24 cellular contexts compared by ENCODE assay signal in the genomic region with DNA sequence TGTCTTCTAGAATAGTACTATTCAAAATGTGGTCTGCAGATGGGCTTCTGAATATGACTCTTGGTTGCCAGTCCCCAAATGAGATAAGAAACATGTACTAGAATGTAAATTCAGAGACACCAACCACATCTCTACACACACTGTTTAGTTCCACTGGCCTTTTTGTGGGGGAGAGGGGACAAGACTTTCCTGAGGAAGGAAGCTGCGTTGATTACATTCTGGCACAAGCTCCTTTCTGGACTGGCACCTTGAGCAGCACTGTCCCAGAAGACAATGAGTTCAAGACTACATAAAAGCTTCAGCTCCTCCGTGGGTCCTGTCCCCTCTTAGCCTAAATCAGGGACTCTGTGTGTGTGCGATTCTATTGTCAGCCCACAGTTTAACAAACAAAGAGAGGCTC. TPM values are rescaled to one million over a fixed set of nuclear protein-coding genes. Genes with fewer than 3 reads are reported as not detected.
"Had no signal": no experiment of that assay in that cellular context is flagged by ENCODE, and none has a peak within 500 bp of the region (broad histone marks: within the 10 kb centered on the region; RNA-seq: fewer than 3 reads in every experiment).

No MANE protein-coding gene starts in this region.

- H3K4me1 Mint-ChIP-seq: natural killer cell had no signal

- H3K4me3 Mint-ChIP-seq: effector memory CD8-positive, alpha-beta T cell; natural killer cell; neural crest cell had no signal

- H3K9me3 ChIP-seq: esophagus muscularis mucosa, gastrocnemius medialis, heart right ventricle, pancreas, suprapubic skin, tibial artery, upper lobe of left lung, uterus had no signal

- H3K27ac Mint-ChIP-seq: effector memory CD8-positive, alpha-beta T cell; natural killer cell; progenitor cell of endocrine pancreas had no signal

- H3K27me3 ChIP-seq: esophagus muscularis mucosa, gastrocnemius medialis, pancreas, suprapubic skin, tibial artery, upper lobe of left lung, uterus had no signal

- ATAC-seq: effector memory CD8-positive, alpha-beta T cell; gastrocnemius medialis; heart right ventricle; natural killer cell; pancreas; right cardiac atrium had no signal

- H3K4me3 ChIP-seq: coronary artery, esophagus muscularis mucosa, gastrocnemius medialis, heart right ventricle, pancreas, suprapubic skin, tibial artery, upper lobe of left lung, uterus had no signal

- H3K36me3 ChIP-seq: esophagus muscularis mucosa, gastrocnemius medialis, heart right ventricle, pancreas, suprapubic skin, tibial artery, upper lobe of left lung, uterus had no signal

- H3K36me3 Mint-ChIP-seq: natural killer cell had no signal

- H3K9me3 Mint-ChIP-seq: effector memory CD8-positive, alpha-beta T cell; natural killer cell; neural crest cell had no signal

- H3K27ac ChIP-seq: coronary artery, epithelial cell of prostate, esophagus muscularis mucosa, gastrocnemius medialis, heart right ventricle, pancreas, suprapubic skin, tibial artery, upper lobe of left lung, uterus had no signal

- DNase-seq: effector memory CD8-positive, alpha-beta T cell; gastrocnemius medialis; heart right ventricle; hypothalamus; kidney glomerular epithelial cell; mammary epithelial cell; natural killer cell; pancreas; right cardiac atrium; small intestine; stimulated activated CD4-positive, alpha-beta T cell treated with anti-CD3 and anti-CD28 coated beads, Interleukin-2, amount 100 ng/mL, for 48 hours; stimulated activated naive CD4-positive, alpha-beta T cell treated with Interleukin-2 at 50 U/mL for 16 hours; tibial artery; upper lobe of left lung; uterus had no signal

- H3K4me1 ChIP-seq: esophagus muscularis mucosa, gastrocnemius medialis, heart right ventricle, pancreas, suprapubic skin, tibial artery, uterus had no signal

RNA-seq across cellular contexts. Expression of a gene that starts 6.9 kb away (rescaled TPM):
- total RNA-seq: esophagus muscularis mucosa, fibroblast of villous mesenchyme, heart right ventricle, mesenteric fat pad, mononuclear cell, natural killer cell, neural crest cell, right cardiac atrium, uterus had no signal
- polyA plus RNA-seq: heart right ventricle, mammary epithelial cell, right cardiac atrium had no signal
